14 cellular contexts compared by ENCODE assay signal in the genomic region with DNA sequence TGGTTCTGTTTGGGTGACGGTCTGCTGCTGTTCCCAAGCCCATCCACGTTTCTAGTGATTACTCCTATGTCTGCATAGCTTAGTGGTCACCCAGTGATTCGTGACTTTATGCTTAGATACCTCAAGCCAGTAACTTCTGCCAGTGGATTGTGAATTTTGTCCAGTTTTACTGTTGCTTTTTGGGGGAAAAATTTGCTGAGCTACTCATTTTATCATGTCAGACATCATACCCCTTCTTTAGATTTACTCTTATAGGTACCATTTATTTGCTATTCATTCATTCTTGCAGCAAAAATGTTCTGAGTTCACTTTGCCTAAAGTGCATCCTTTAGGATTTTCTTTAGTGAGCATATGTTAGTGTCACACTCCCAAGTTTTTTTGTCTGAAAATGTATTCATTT.
"Had no signal": no experiment of that assay in that cellular context is flagged by ENCODE, and none has a peak within 500 bp of the region (broad histone marks: within the 10 kb centered on the region; RNA-seq: fewer than 3 reads in every experiment).

No MANE protein-coding gene starts in this region.

- ATAC-seq: activated CD8-positive, alpha-beta T cell treated with anti-CD3 and anti-CD28 coated beads for 36 hours; right cardiac atrium; T-cell had no signal

- H3K27me3 ChIP-seq: ascending aorta, cardiac muscle cell, colonic mucosa had no signal

- DNase-seq: activated CD4-positive, alpha-beta T cell treated with anti-CD3 and anti-CD28 coated beads for 4 hours; activated CD8-positive, alpha-beta memory T cell treated with anti-CD3 and anti-CD28 coated beads, Interleukin-2, amount 50 U/mL, for 4 hours; activated CD8-positive, alpha-beta T cell treated with anti-CD3 and anti-CD28 coated beads for 36 hours; activated naive CD8-positive, alpha-beta T cell treated with anti-CD3 and anti-CD28 coated beads, Interleukin-2, amount 10 ng/mL, durations not matched to agents 7 days and 5 days; colonic mucosa; effector CD8-positive, alpha-beta T cell; right cardiac atrium; stimulated activated naive CD4-positive, alpha-beta T cell treated with Interleukin-2 at 50 U/mL for 16 hours; T-cell; WERI-Rb-1 had no signal

- H3K4me2 ChIP-seq: smooth muscle cell had no signal

- H3K36me3 ChIP-seq: ascending aorta, cardiac muscle cell, colonic mucosa, thoracic aorta, WERI-Rb-1 had no signal

- H3K27ac ChIP-seq: ascending aorta, cardiac muscle cell, colonic mucosa, thoracic aorta, WERI-Rb-1 had no signal

- H3K4me3 ChIP-seq: ascending aorta, cardiac muscle cell, colonic mucosa, smooth muscle cell, thoracic aorta had no signal

- H3K9me3 ChIP-seq: ascending aorta, colonic mucosa, thoracic aorta had no signal

- H3K4me1 ChIP-seq: ascending aorta, colonic mucosa had no signal
